Comparison of ENCODE assay signal across 2 cellular contexts in the genomic region with DNA sequence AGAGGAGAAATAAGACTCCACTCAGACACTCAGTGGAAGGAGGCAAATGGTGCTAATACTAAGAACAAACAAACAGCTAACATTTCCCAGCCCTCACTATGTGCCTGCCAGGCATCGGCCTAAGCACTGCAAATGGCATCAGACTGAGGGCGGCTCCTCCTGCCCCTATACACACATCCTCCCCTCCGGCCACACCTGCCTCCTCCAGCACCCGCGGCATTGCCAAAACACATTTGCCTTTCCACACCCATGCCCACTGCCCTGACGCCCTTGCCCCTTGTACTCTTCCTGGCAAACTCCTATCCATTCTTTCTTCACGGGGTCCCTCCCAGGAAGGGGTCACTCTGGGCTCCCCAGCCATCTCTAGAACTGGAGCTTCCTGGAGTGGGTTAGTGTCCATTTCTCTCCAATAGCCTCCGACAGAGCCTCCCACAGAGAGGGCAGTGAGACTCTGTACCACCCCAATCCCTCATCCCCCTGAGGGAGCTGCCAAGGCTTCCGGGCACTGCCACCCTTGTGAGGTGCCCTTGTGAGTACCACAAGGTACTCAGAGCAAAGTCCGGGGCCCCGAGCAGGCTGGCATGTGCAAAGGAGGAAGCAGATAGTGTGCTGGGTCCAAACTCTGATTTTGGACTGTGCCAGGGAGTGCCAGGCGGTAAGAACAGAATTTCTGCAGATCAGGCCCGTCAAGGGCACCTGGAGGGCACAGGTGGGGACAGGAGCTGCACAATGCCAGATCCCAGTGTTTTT.
TF ChIP-seq lines count a peak whose summit lies in the region.

No MANE protein-coding gene starts in this region.

TF ChIP-seq in WTC11, 78 proteins besides CTCF, POLR2A, EP300 and RAD21:
- TF ChIP-seq ZNF232 (CRISPR knock-in tag; IDR thresholded peaks at IDR 0.05) (no peak), TCF7 (CRISPR knock-in tag; IDR thresholded peaks at IDR 0.05; ENCODE audit: low read depth) (no peak), NR1H2 (CRISPR knock-in tag; IDR thresholded peaks at IDR 0.05) (no peak), SMAD3 (CRISPR knock-in tag; IDR thresholded peaks at IDR 0.05; ENCODE audit: borderline replicate concordance) (no peak), CBFB (CRISPR knock-in tag; IDR thresholded peaks at IDR 0.05; ENCODE audit: low read depth) (no peak), ZNF219 (CRISPR knock-in tag; IDR thresholded peaks at IDR 0.05; ENCODE audit: borderline replicate concordance) (no peak), NFE2L1 (CRISPR knock-in tag; IDR thresholded peaks at IDR 0.05) (no peak)
- TF ChIP-seq, protein P1, sequence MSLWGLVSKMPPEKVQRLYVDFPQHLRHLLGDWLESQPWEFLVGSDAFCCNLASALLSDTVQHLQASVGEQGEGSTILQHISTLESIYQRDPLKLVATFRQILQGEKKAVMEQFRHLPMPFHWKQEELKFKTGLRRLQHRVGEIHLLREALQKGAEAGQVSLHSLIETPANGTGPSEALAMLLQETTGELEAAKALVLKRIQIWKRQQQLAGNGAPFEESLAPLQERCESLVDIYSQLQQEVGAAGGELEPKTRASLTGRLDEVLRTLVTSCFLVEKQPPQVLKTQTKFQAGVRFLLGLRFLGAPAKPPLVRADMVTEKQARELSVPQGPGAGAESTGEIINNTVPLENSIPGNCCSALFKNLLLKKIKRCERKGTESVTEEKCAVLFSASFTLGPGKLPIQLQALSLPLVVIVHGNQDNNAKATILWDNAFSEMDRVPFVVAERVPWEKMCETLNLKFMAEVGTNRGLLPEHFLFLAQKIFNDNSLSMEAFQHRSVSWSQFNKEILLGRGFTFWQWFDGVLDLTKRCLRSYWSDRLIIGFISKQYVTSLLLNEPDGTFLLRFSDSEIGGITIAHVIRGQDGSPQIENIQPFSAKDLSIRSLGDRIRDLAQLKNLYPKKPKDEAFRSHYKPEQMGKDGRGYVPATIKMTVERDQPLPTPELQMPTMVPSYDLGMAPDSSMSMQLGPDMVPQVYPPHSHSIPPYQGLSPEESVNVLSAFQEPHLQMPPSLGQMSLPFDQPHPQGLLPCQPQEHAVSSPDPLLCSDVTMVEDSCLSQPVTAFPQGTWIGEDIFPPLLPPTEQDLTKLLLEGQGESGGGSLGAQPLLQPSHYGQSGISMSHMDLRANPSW (CRISPR knock-in tag; conservative IDR thresholded peaks at IDR 0.05; ENCODE audit: low read depth): no peak
- TF ChIP-seq, protein P2, sequence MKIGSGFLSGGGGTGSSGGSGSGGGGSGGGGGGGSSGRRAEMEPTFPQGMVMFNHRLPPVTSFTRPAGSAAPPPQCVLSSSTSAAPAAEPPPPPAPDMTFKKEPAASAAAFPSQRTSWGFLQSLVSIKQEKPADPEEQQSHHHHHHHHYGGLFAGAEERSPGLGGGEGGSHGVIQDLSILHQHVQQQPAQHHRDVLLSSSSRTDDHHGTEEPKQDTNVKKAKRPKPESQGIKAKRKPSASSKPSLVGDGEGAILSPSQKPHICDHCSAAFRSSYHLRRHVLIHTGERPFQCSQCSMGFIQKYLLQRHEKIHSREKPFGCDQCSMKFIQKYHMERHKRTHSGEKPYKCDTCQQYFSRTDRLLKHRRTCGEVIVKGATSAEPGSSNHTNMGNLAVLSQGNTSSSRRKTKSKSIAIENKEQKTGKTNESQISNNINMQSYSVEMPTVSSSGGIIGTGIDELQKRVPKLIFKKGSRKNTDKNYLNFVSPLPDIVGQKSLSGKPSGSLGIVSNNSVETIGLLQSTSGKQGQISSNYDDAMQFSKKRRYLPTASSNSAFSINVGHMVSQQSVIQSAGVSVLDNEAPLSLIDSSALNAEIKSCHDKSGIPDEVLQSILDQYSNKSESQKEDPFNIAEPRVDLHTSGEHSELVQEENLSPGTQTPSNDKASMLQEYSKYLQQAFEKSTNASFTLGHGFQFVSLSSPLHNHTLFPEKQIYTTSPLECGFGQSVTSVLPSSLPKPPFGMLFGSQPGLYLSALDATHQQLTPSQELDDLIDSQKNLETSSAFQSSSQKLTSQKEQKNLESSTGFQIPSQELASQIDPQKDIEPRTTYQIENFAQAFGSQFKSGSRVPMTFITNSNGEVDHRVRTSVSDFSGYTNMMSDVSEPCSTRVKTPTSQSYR (CRISPR knock-in tag; IDR thresholded peaks at IDR 0.05): no peak
- TF ChIP-seq, protein P3, sequence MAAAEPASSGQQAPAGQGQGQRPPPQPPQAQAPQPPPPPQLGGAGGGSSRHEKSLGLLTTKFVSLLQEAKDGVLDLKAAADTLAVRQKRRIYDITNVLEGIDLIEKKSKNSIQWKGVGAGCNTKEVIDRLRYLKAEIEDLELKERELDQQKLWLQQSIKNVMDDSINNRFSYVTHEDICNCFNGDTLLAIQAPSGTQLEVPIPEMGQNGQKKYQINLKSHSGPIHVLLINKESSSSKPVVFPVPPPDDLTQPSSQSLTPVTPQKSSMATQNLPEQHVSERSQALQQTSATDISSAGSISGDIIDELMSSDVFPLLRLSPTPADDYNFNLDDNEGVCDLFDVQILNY (CRISPR knock-in tag; IDR thresholded peaks at IDR 0.05): no peak

TF ChIP-seq in HepG2, 621 proteins besides CTCF, POLR2A, EP300 and RAD21:
- TF ChIP-seq HNRNPL (IDR thresholded peaks at IDR 0.05; ENCODE audit: low read depth, low read length) (0 out of 2 replicates have a peak, but pooled peaks have one; percentile 45), JUNB (CRISPR knock-in tag; IDR thresholded peaks at IDR 0.05; ENCODE audit: borderline replicate concordance) (no peak), POGZ (CRISPR knock-in tag; IDR thresholded peaks at IDR 0.05) (no peak), ETV5 (CRISPR knock-in tag; IDR thresholded peaks at IDR 0.05; ENCODE audit: borderline replicate concordance) (no peak), NFIC (IDR thresholded peaks at IDR 0.05; ENCODE audit: low read length) (no peak), ZNF432 (CRISPR knock-in tag; IDR thresholded peaks at IDR 0.05; ENCODE audit: borderline replicate concordance) (no peak)
